8 cellular contexts compared by ENCODE assay signal in genomic region chr12:110661337-110661972, GRCh38. TPM values are rescaled to one million over a fixed set of nuclear protein-coding genes. Genes with fewer than 3 reads are reported as not detected.
DNase-seq lines count a peak whose midpoint lies in the region; ATAC-seq and TF ChIP-seq lines count a peak whose summit lies in the region.

No MANE protein-coding gene starts in this region.

- H3K4me1 ChIP-seq in A673 (ENCODE audit: insufficient read depth, low read length, poor library complexity, severe bottlenecking): no peaks in the 10 kb centered on the region

- H3K36me3 ChIP-seq in A673 (ENCODE audit: insufficient read depth, low read length, poor library complexity, severe bottlenecking): no peaks in the 10 kb centered on the region

- H3K4me3 ChIP-seq in A673 (ENCODE audit: low read depth, low read length, poor library complexity, severe bottlenecking): no peak overlapping the region

- peak overlapping the region; percentile 57 for H3K27ac Mint-ChIP-seq in T-helper 17 cell
- H3K27ac Mint-ChIP-seq in stimulated activated naive CD8-positive, alpha-beta T cell treated with anti-CD3 and anti-CD28 coated beads, Interleukin-15, amount 100 ng/mL, for 72 hours: peak overlapping the region; percentile 89 to 99

- intact Hi-C loops in left cardiac atrium (cut with DNase I): no loop called here
- intact Hi-C loops in A673 (cut with micrococcal nuclease; ENCODE audit: unreplicated experiment): no loop called here

- no peaks in the 10 kb centered on the region for H3K27me3 ChIP-seq in A673 (replicated peaks; ENCODE audit: insufficient read depth, low read depth, low read length, poor library complexity)

- DNase-seq in T-helper 17 cell (no peak), left cardiac atrium (no peak), NCI-H1694 treated with DMSO at 0.1 percent for 48 hours (lab: John Stamatoyannopoulos, UW) (no peak), A673 (ENCODE audit: low spot score) (no peak), NCI-H446 (lab: John Stamatoyannopoulos, UW) (no peak)
- peak; percentile 68 to 91 for DNase-seq in stimulated activated naive CD8-positive, alpha-beta T cell treated with anti-CD3 and anti-CD28 coated beads, Interleukin-15, amount 100 ng/mL, for 72 hours

- ATAC-seq in GM18907 (IDR thresholded peaks at IDR 0.05; ENCODE audit: unreplicated experiment) (peak; percentile 88), HG02870 (IDR thresholded peaks at IDR 0.05; ENCODE audit: unreplicated experiment) (peak; percentile 79), T-helper 17 cell (peak; percentile 71), left cardiac atrium (peak; percentile 40 to 44)
- peak; percentile 97 for ATAC-seq in stimulated activated naive CD8-positive, alpha-beta T cell treated with anti-CD3 and anti-CD28 coated beads, Interleukin-15, amount 100 ng/mL, for 72 hours

- CTCF ChIA-PET in A673 (lab: Charles Lee): no interaction called here

- H3K9me3 ChIP-seq in T-helper 17 cell (ENCODE audit: control insufficient read depth, low read length, poor library complexity, severe bottlenecking) (no peaks in the 10 kb centered on the region), A673 (ENCODE audit: low read depth, low read length, poor library complexity, severe bottlenecking) (no peaks in the 10 kb centered on the region)

- H3K36me3 Mint-ChIP-seq in T-helper 17 cell (ENCODE audit: low read depth): peaks cover 2% of the 10 kb centered on the region

- TF ChIP-seq CTCF in A673 (conservative IDR thresholded peaks at IDR 0.05; ENCODE audit: low read depth, low read length): no peak

- no TSS peak for BruUV-seq in A673 (replicated peaks; lab: Mats Ljungman, UMichigan)

- no peak overlapping the region for H3K27ac ChIP-seq in A673 (ENCODE audit: low read depth, low read length, poor library complexity, severe bottlenecking)

- H3K9me3 Mint-ChIP-seq in stimulated activated naive CD8-positive, alpha-beta T cell treated with anti-CD3 and anti-CD28 coated beads, Interleukin-15, amount 100 ng/mL, for 72 hours: peaks cover 7 to 15% of the 10 kb centered on the region in 2 donors

- peak overlapping the region; percentile 63 for H3K4me3 Mint-ChIP-seq in T-helper 17 cell
- peak overlapping the region; percentile 86 to 99 for H3K4me3 Mint-ChIP-seq in stimulated activated naive CD8-positive, alpha-beta T cell treated with anti-CD3 and anti-CD28 coated beads, Interleukin-15, amount 100 ng/mL, for 72 hours

- no peaks in the 10 kb centered on the region for H3K4me1 Mint-ChIP-seq in T-helper 17 cell
- peaks cover 61% of the 10 kb centered on the region for H3K4me1 Mint-ChIP-seq in stimulated activated naive CD8-positive, alpha-beta T cell treated with anti-CD3 and anti-CD28 coated beads, Interleukin-15, amount 100 ng/mL, for 72 hours

- POLR2A ChIA-PET in A673 (lab: Charles Lee; ENCODE audit: low non-redundant PET): no interaction called here

- peaks cover 22% of the 10 kb centered on the region for H3K27me3 Mint-ChIP-seq in T-helper 17 cell
- no peaks in the 10 kb centered on the region for H3K27me3 Mint-ChIP-seq in stimulated activated naive CD8-positive, alpha-beta T cell treated with anti-CD3 and anti-CD28 coated beads, Interleukin-15, amount 100 ng/mL, for 72 hours

RNA-seq across cellular contexts. Expression of gene HVCN1, which starts 27.5 kb away (rescaled TPM):
- 1 to 10 TPM; 4.6 to 8.8 TPM for total RNA-seq in T-helper 17 cell
- 10 to 100 TPM; 10.4 to 44.7 TPM for total RNA-seq in left cardiac atrium
- total RNA-seq in A673 (2021): 1.0 and 1.1 TPM in 2 replicates

RNA-seq across cellular contexts. Expression of gene TCTN1, which starts 47.5 kb away (rescaled TPM):
- 1 to 10 TPM; 5.0 to 8.5 TPM for total RNA-seq in T-helper 17 cell
- 10 to 100 TPM; 21.2 to 33.1 TPM for total RNA-seq in left cardiac atrium
- 38.8 TPM in 2 replicates for total RNA-seq in A673 (2021)

Comparison
In these comparisons a context has a peak if more than half of its experiments do, and no peak if none do; other contexts are left out.
1. ATAC-seq: peak in every context shown above with its lines; median percentile 97 in stimulated activated naive CD8-positive, alpha-beta T cell treated with anti-CD3 and anti-CD28 coated beads, Interleukin-15, amount 100 ng/mL, for 72 hours; 88 in GM18907; 79 in HG02870; 71 in T-helper 17 cell; 42 in left cardiac atrium.
2. DNase-seq: peak in stimulated activated naive CD8-positive, alpha-beta T cell treated with anti-CD3 and anti-CD28 coated beads, Interleukin-15, amount 100 ng/mL, for 72 hours (2 of 2); none in T-helper 17 cell (0 of 3), left cardiac atrium (single experiment), NCI-H1694 treated with DMSO at 0.1 percent for 48 hours (single experiment), A673 (single experiment) and NCI-H446 (0 of 2).